ENCODE assay signal across 14 cellular contexts in genomic region chr17:44910231-44911106, GRCh38. TPM values are rescaled to one million over a fixed set of nuclear protein-coding genes. Genes with fewer than 3 reads are reported as not detected.
A peak's percentile ranks its signal among the peaks of the same experiment; 100 is the strongest.
DNase-seq lines count a peak whose midpoint lies in the region; ATAC-seq, FAIRE-seq and TF ChIP-seq lines count a peak whose summit lies in the region.
"Had no signal": no experiment of that assay in that cellular context is flagged by ENCODE, and none has a peak within 500 bp of the region (broad histone marks: within the 10 kb centered on the region; RNA-seq: fewer than 3 reads in every experiment).

No MANE protein-coding gene starts in this region.

- peak overlapping the region in 1 of 3 experiments; percentile 63; a peak in 1 of 6 replicates for H3K4me3 ChIP-seq in HepG2 (replicated peaks in 1 of 3; ENCODE audit: insufficient read depth in 1 of 3, low read depth in 2 of 3, low read length in 3 of 3)
- no peak overlapping the region for H3K4me3 ChIP-seq in right lobe of liver
- no peak overlapping the region for H3K4me3 ChIP-seq in astrocyte (ENCODE audit: insufficient read depth, low read depth, low read length)
- H3K4me3 ChIP-seq in esophagus squamous epithelium: no peak overlapping the region
- H3K4me3 ChIP-seq: lung had no signal

- no peak for TF ChIP-seq RAD21 in HepG2 (CRISPR knock-in tag; IDR thresholded peaks at IDR 0.05)

- FAIRE-seq in HepG2 (lab: Jason Lieb, UNC): no peak
- FAIRE-seq in astrocyte (lab: Jason Lieb, UNC): no peak

- H3K27me3 ChIP-seq in HepG2 (ENCODE audit: control insufficient read depth in 1 of 2, insufficient read depth in 2 of 2, low read length in 2 of 2) (peaks cover 10 to 56% of the 10 kb centered on the region in 2 experiments; a peak in 4 of 5 replicates), right lobe of liver (no peaks in the 10 kb centered on the region), astrocyte (ENCODE audit: insufficient read depth, low read length) (peaks cover 11% of the 10 kb centered on the region), esophagus squamous epithelium (peaks cover 0 to 34% (median 0%) of the 10 kb centered on the region in 4 donors)

- H4K20me1 ChIP-seq in HepG2 (ENCODE audit: insufficient read depth, low read length) (no peaks in the 10 kb centered on the region; the same call in 1 of the 2 replicates), astrocyte (ENCODE audit: insufficient read depth, low read length) (no peaks in the 10 kb centered on the region)

- no peaks in the 10 kb centered on the region for H3K9me3 Mint-ChIP-seq in astrocyte (ENCODE audit: unreplicated experiment)
- H3K9me3 Mint-ChIP-seq: T-cell had no signal

- TF ChIP-seq CTCF in HepG2 (CRISPR knock-in tag; IDR thresholded peaks at IDR 0.05) (no peak), right lobe of liver (IDR thresholded peaks at IDR 0.05) (no peak), astrocyte (IDR thresholded peaks at IDR 0.05; ENCODE audit: insufficient read depth, low read depth, low read length) (no peak), esophagus squamous epithelium (IDR thresholded peaks at IDR 0.05) (no peak)

- TF ChIP-seq EP300 in HepG2 (IDR thresholded peaks at IDR 0.05; ENCODE audit: low read depth in 2 of 2, low read length in 2 of 2) (no peak), HepG2 (CRISPR knock-in tag; IDR thresholded peaks at IDR 0.05; ENCODE audit: borderline replicate concordance) (no peak)

- H3K27ac ChIP-seq in HepG2 (ENCODE audit: extremely low read length, insufficient read depth, low read length): no peak overlapping the region
- no peak overlapping the region for H3K27ac ChIP-seq in right lobe of liver
- peak overlapping the region; percentile 52 for H3K27ac ChIP-seq in astrocyte (ENCODE audit: low read depth, low read length)
- H3K27ac ChIP-seq in esophagus squamous epithelium: no peak overlapping the region
- H3K27ac ChIP-seq: upper lobe of left lung had no signal

- no peak for ATAC-seq in HepG2
- ATAC-seq in right lobe of liver: no peak
- ATAC-seq in GM18907 (IDR thresholded peaks at IDR 0.05; ENCODE audit: unreplicated experiment): no peak

- H3K9ac ChIP-seq in HepG2 (ENCODE audit: insufficient read depth, low read depth, low read length) (no peak overlapping the region), astrocyte (ENCODE audit: low read length) (peak overlapping the region; percentile 42)

- H3K4me2 ChIP-seq in HepG2 (ENCODE audit: low read depth, low read length): peak overlapping the region; percentile 76; the same call in 1 of the 2 replicates
- H3K4me2 ChIP-seq in astrocyte (ENCODE audit: low read length): peak overlapping the region; percentile 73

- peaks cover 33% of the 10 kb centered on the region for H3K27me3 Mint-ChIP-seq in astrocyte (ENCODE audit: low read depth, unreplicated experiment)

- POLR2A ChIA-PET in HepG2 (lab: Yijun Ruan, JAX): interaction anchor here (0.7 to 1.3 kb wide), 4 partner anchors 8 to 140 kb away, joined by 3 to 5 read pairs (median 3); partner anchors contain the start of gene EFTUD2

- no peak overlapping the region for H3K27ac Mint-ChIP-seq in astrocyte (ENCODE audit: unreplicated experiment)
- H3K27ac Mint-ChIP-seq: progenitor cell of endocrine pancreas, T-cell had no signal

- DNase-seq in HepG2 (ENCODE audit: low spot score) (no peak), right lobe of liver (no peak), astrocyte (ENCODE audit: low read depth) (no peak), medulla oblongata (ENCODE audit: extremely low spot score) (peak; percentile 22), iPS-NIHi7 (ENCODE audit: extremely low spot score) (no peak), NCI-H2107 (lab: John Stamatoyannopoulos, UW) (no peak), esophagus squamous epithelium (lab: John Stamatoyannopoulos, UW) (no peak)
- DNase-seq: activated gamma-delta T cell, NCI-H2227 treated with DMSO at 0.1 percent for 48 hours had no signal

- H3K4me1 ChIP-seq in HepG2 (ENCODE audit: insufficient read depth, low read length) (peaks cover 69% of the 10 kb centered on the region), right lobe of liver (peaks cover 0 to 10% (median 4%) of the 10 kb centered on the region in 4 donors), astrocyte (ENCODE audit: insufficient read depth, low read length) (peaks cover 29% of the 10 kb centered on the region), esophagus squamous epithelium (peaks cover 6 to 13% (median 7%) of the 10 kb centered on the region in 3 donors)

- TF ChIP-seq POLR2A in HepG2 (IDR thresholded peaks at IDR 0.05; ENCODE audit: insufficient read depth in 1 of 2, low read depth in 2 of 2, low read length in 2 of 2): no peak
- no peak for TF ChIP-seq POLR2A in right lobe of liver (IDR thresholded peaks at IDR 0.05)
- TF ChIP-seq POLR2A in esophagus squamous epithelium (IDR thresholded peaks at IDR 0.05): no peak

- no peaks in the 10 kb centered on the region for H3K9me3 ChIP-seq in HepG2 (ENCODE audit: low read length)
- no peaks in the 10 kb centered on the region for H3K9me3 ChIP-seq in right lobe of liver
- H3K9me3 ChIP-seq in astrocyte (ENCODE audit: insufficient read depth, low read depth, low read length): no peaks in the 10 kb centered on the region
- H3K9me3 ChIP-seq in esophagus squamous epithelium: no peaks in the 10 kb centered on the region
- H3K9me3 ChIP-seq: upper lobe of left lung had no signal

- peaks cover 27% of the 10 kb centered on the region for H3K4me1 Mint-ChIP-seq in astrocyte (ENCODE audit: low read depth, unreplicated experiment)

- intact Hi-C loops in HepG2 (cut with micrococcal nuclease; ENCODE audit: unreplicated experiment) (no loop called here), right lobe of liver (cut with DNase I) (loop anchor here in 1 of 2 donors (10.0 kb wide), 1 partner anchor 214 kb away; no protein-coding TSS in a partner anchor), esophagus squamous epithelium (cut with DNase I) (no loop called here)

- CTCF ChIA-PET in HepG2 (lab: Yijun Ruan, JAX; ENCODE audit: low intra/inter-chr PET ratio, low total read pairs): interaction anchor here (1.1 to 1.5 kb wide), 3 partner anchors 106 to 111 kb away, joined by 3 to 10 read pairs (median 4); no protein-coding TSS in a partner anchor

- no TSS peak for BruUV-seq in HepG2 (replicated peaks; lab: Mats Ljungman, UMichigan)

- in situ Hi-C loops in HepG2 (cut with HindIII; ENCODE audit: extremely low pct_ligation_motif_present, low pct_unique_long_range_greater_than_20kb): no loop called here

- H3K36me3 Mint-ChIP-seq in astrocyte (ENCODE audit: low read depth, unreplicated experiment): peaks cover 2% of the 10 kb centered on the region
- H3K36me3 Mint-ChIP-seq: T-cell had no signal

- no peaks in the 10 kb centered on the region for H3K36me3 ChIP-seq in HepG2 (replicated peaks in 1 of 2; ENCODE audit: control insufficient read depth in 1 of 2, insufficient read depth in 2 of 2, low read length in 2 of 2)
- H3K36me3 ChIP-seq in right lobe of liver: no peaks in the 10 kb centered on the region
- H3K36me3 ChIP-seq in astrocyte (ENCODE audit: insufficient read depth, low read length): no peaks in the 10 kb centered on the region
- H3K36me3 ChIP-seq in esophagus squamous epithelium: no peaks in the 10 kb centered on the region
- H3K36me3 ChIP-seq: upper lobe of left lung had no signal

- no peaks in the 10 kb centered on the region for H3K79me2 ChIP-seq in HepG2 (ENCODE audit: insufficient read depth, low read length)
- H3K79me2 ChIP-seq in astrocyte (ENCODE audit: insufficient read depth, low read length): no peaks in the 10 kb centered on the region

- H2AFZ ChIP-seq in HepG2 (ENCODE audit: low read length) (no peak overlapping the region), astrocyte (ENCODE audit: low read depth, low read length) (peak overlapping the region; percentile 75)

- H3K4me3 Mint-ChIP-seq in astrocyte (ENCODE audit: unreplicated experiment): no peak overlapping the region

- 50% methylated on average over 13 of the region's 13 CpGs for WGBS in HepG2 (ENCODE audit: low lambda C conversion rate)
- 72% methylated on average over 7 of the region's 13 CpGs for WGBS in right lobe of liver (ENCODE audit: insufficient coverage, low coverage, low lambda C conversion rate, missing lambda C conversion rate)
- 87 to 96% methylated on average over 7 to 10 of the region's 13 CpGs for WGBS in esophagus squamous epithelium, 2 donors

RNA-seq across cellular contexts. Expression of gene GFAP, which starts 4.8 kb away (rescaled TPM):
- total RNA-seq in HepG2 (2016; rRNA removed; fragmentation: Illumina TruSeq; extraction: Trizol): 0.11 and 0.35 TPM in 2 replicates
- 0.20 TPM in 1 of 2 replicates, not detected in the other for total RNA-seq in HepG2 (2016; cell fraction: cytosol; rRNA removed; fragmentation: Illumina TruSeq; extraction: Trizol; ENCODE audit: low read depth)
- 0.50 TPM in 1 of 2 replicates, not detected in the other for total RNA-seq in HepG2 (2016; cell fraction: insoluble cytoplasmic fraction; rRNA removed; fragmentation: Illumina TruSeq; extraction: Trizol)
- total RNA-seq in HepG2 (2016; cell fraction: membrane; rRNA removed; fragmentation: Illumina TruSeq; extraction: Trizol): 0.10 and 0.22 TPM in 2 replicates
- total RNA-seq in HepG2 (2016; cell fraction: nucleus; rRNA removed; fragmentation: Illumina TruSeq; extraction: Trizol): 0.63 TPM in 1 of 2 replicates, not detected in the other
- polyA plus RNA-seq in HepG2 (2011; rRNA removed): 0.16 and 0.29 TPM in 2 replicates
- 0.08 and 0.24 TPM in 2 replicates for polyA plus RNA-seq in HepG2 (2011; cell fraction: cytosol; rRNA removed)
- polyA plus RNA-seq in HepG2 (2011; cell fraction: nucleus; rRNA removed): 0.24 and 0.99 TPM in 2 replicates
- 0.13 TPM in 1 of 2 replicates, not detected in the other for polyA plus RNA-seq in HepG2 (2012)
- 0.18 TPM in 1 of 2 replicates, not detected in the other for polyA plus RNA-seq in HepG2 (2016; cell fraction: cytosol; fragmentation: Illumina TruSeq; extraction: Trizol; ENCODE audit: low read depth)
- polyA plus RNA-seq in HepG2 (2016; cell fraction: insoluble cytoplasmic fraction; fragmentation: Illumina TruSeq; extraction: Trizol; ENCODE audit: low read depth): 0.39 TPM in 1 of 2 replicates, not detected in the other
- polyA plus RNA-seq in HepG2 (2016; cell fraction: membrane; fragmentation: Illumina TruSeq; extraction: Trizol; ENCODE audit: low read depth): 0.11 and 0.38 TPM in 2 replicates
- polyA plus RNA-seq in HepG2 (2016; cell fraction: nucleus; fragmentation: Illumina TruSeq; extraction: Trizol; ENCODE audit: insufficient read depth, low read depth): not detected in 2 replicates
- polyA minus RNA-seq in HepG2 (2011; rRNA and poly(A)+ RNA removed; ENCODE audit: low replicate concordance): 0.78 TPM in 1 of 2 replicates, not detected in the other
- polyA minus RNA-seq in HepG2 (2011; cell fraction: cytosol; rRNA and poly(A)+ RNA removed): not detected in 2 replicates
- not detected in 2 replicates for polyA minus RNA-seq in HepG2 (2011; cell fraction: nucleus; rRNA and poly(A)+ RNA removed)
- total RNA-seq in right lobe of liver: under 1 TPM; 0.18 to 0.50 (median 0.27) TPM
- 0.22 TPM in 1 of 2 replicates, not detected in the other for total RNA-seq in astrocyte
- not detected for total RNA-seq in esophagus squamous epithelium
- total RNA-seq: progenitor cell of endocrine pancreas, T-cell, upper lobe of left lung had no signal

RNA-seq across cellular contexts. Expression of gene EFTUD2, which starts 11.2 kb away (rescaled TPM):
- total RNA-seq in HepG2 (2016; rRNA removed; fragmentation: Illumina TruSeq; extraction: Trizol): 137 and 310 TPM in 2 replicates
- 12.3 and 15.8 TPM in 2 replicates for total RNA-seq in HepG2 (2016; cell fraction: cytosol; rRNA removed; fragmentation: Illumina TruSeq; extraction: Trizol; ENCODE audit: low read depth)
- 133 and 270 TPM in 2 replicates for total RNA-seq in HepG2 (2016; cell fraction: insoluble cytoplasmic fraction; rRNA removed; fragmentation: Illumina TruSeq; extraction: Trizol)
- total RNA-seq in HepG2 (2016; cell fraction: membrane; rRNA removed; fragmentation: Illumina TruSeq; extraction: Trizol): 28.2 and 35.7 TPM in 2 replicates
- total RNA-seq in HepG2 (2016; cell fraction: nucleus; rRNA removed; fragmentation: Illumina TruSeq; extraction: Trizol): 141 TPM in 2 replicates
- 107 and 111 TPM in 2 replicates for polyA plus RNA-seq in HepG2 (2011; rRNA removed)
- 91.0 and 97.8 TPM in 2 replicates for polyA plus RNA-seq in HepG2 (2011; cell fraction: cytosol; rRNA removed)
- polyA plus RNA-seq in HepG2 (2011; cell fraction: nucleus; rRNA removed): 171 and 192 TPM in 2 replicates
- polyA plus RNA-seq in HepG2 (2012): 121 and 137 TPM in 2 replicates
- 6.8 and 7.8 TPM in 2 replicates for polyA plus RNA-seq in HepG2 (2016; cell fraction: cytosol; fragmentation: Illumina TruSeq; extraction: Trizol; ENCODE audit: low read depth)
- polyA plus RNA-seq in HepG2 (2016; cell fraction: insoluble cytoplasmic fraction; fragmentation: Illumina TruSeq; extraction: Trizol; ENCODE audit: low read depth): 145 and 179 TPM in 2 replicates
- 17.0 and 18.1 TPM in 2 replicates for polyA plus RNA-seq in HepG2 (2016; cell fraction: membrane; fragmentation: Illumina TruSeq; extraction: Trizol; ENCODE audit: low read depth)
- 110 and 140 TPM in 2 replicates for polyA plus RNA-seq in HepG2 (2016; cell fraction: nucleus; fragmentation: Illumina TruSeq; extraction: Trizol; ENCODE audit: insufficient read depth, low read depth)
- 364 and 446 TPM in 2 replicates for polyA minus RNA-seq in HepG2 (2011; rRNA and poly(A)+ RNA removed; ENCODE audit: low replicate concordance)
- polyA minus RNA-seq in HepG2 (2011; cell fraction: cytosol; rRNA and poly(A)+ RNA removed): 88.8 and 91.3 TPM in 2 replicates
- polyA minus RNA-seq in HepG2 (2011; cell fraction: nucleus; rRNA and poly(A)+ RNA removed): 191 and 216 TPM in 2 replicates
- 10 to 100 TPM; 29.9 to 42.4 (median 35.1) TPM for total RNA-seq in right lobe of liver
- total RNA-seq in astrocyte: 129 and 133 TPM in 2 replicates
- 10 to 100 TPM; 53.4 to 85.7 (median 59.8) TPM for total RNA-seq in esophagus squamous epithelium

RNA-seq across cellular contexts. Expression of gene KIF18B, which starts 37.1 kb away (rescaled TPM):
- total RNA-seq in HepG2 (2016; rRNA removed; fragmentation: Illumina TruSeq; extraction: Trizol) (14.5 and 15.3 TPM in 2 replicates), right lobe of liver (under 1 TPM; 0.20 to 0.99 (median 0.35) TPM), astrocyte (0.82 and 1.8 TPM in 2 replicates), esophagus squamous epithelium (10 to 100 TPM in 1 of 4 donors, 1 to 10 TPM in 3; 3.3 to 11.1 (median 4.8) TPM)
- total RNA-seq in HepG2 (2016; cell fraction: cytosol; rRNA removed; fragmentation: Illumina TruSeq; extraction: Trizol; ENCODE audit: low read depth): 9.5 and 10.9 TPM in 2 replicates
- 10.5 and 15.3 TPM in 2 replicates for total RNA-seq in HepG2 (2016; cell fraction: insoluble cytoplasmic fraction; rRNA removed; fragmentation: Illumina TruSeq; extraction: Trizol)
- 11.6 and 11.8 TPM in 2 replicates for total RNA-seq in HepG2 (2016; cell fraction: membrane; rRNA removed; fragmentation: Illumina TruSeq; extraction: Trizol)
- 16.1 and 18.1 TPM in 2 replicates for total RNA-seq in HepG2 (2016; cell fraction: nucleus; rRNA removed; fragmentation: Illumina TruSeq; extraction: Trizol)
- polyA plus RNA-seq in HepG2 (2011; rRNA removed): 13.2 and 15.2 TPM in 2 replicates
- polyA plus RNA-seq in HepG2 (2011; cell fraction: cytosol; rRNA removed): 3.7 and 7.3 TPM in 2 replicates
- 33.4 and 44.5 TPM in 2 replicates for polyA plus RNA-seq in HepG2 (2011; cell fraction: nucleus; rRNA removed)
- polyA plus RNA-seq in HepG2 (2012): 4.1 and 7.4 TPM in 2 replicates
- 1.2 and 1.7 TPM in 2 replicates for polyA plus RNA-seq in HepG2 (2016; cell fraction: cytosol; fragmentation: Illumina TruSeq; extraction: Trizol; ENCODE audit: low read depth)
- polyA plus RNA-seq in HepG2 (2016; cell fraction: insoluble cytoplasmic fraction; fragmentation: Illumina TruSeq; extraction: Trizol; ENCODE audit: low read depth): 11.3 and 16.8 TPM in 2 replicates
- 3.7 and 5.4 TPM in 2 replicates for polyA plus RNA-seq in HepG2 (2016; cell fraction: membrane; fragmentation: Illumina TruSeq; extraction: Trizol; ENCODE audit: low read depth)
- 81.4 and 94.7 TPM in 2 replicates for polyA plus RNA-seq in HepG2 (2016; cell fraction: nucleus; fragmentation: Illumina TruSeq; extraction: Trizol; ENCODE audit: insufficient read depth, low read depth)
- 25.0 and 60.4 TPM in 2 replicates for polyA minus RNA-seq in HepG2 (2011; rRNA and poly(A)+ RNA removed; ENCODE audit: low replicate concordance)
- 8.2 and 9.4 TPM in 2 replicates for polyA minus RNA-seq in HepG2 (2011; cell fraction: cytosol; rRNA and poly(A)+ RNA removed)
- 12.9 and 15.5 TPM in 2 replicates for polyA minus RNA-seq in HepG2 (2011; cell fraction: nucleus; rRNA and poly(A)+ RNA removed)

RNA-seq across cellular contexts. Expression of gene C1QL1, which starts 57.6 kb away (rescaled TPM):
- 0.11 TPM in 1 of 2 replicates, not detected in the other for total RNA-seq in HepG2 (2016; rRNA removed; fragmentation: Illumina TruSeq; extraction: Trizol)
- total RNA-seq in HepG2 (2016; cell fraction: cytosol; rRNA removed; fragmentation: Illumina TruSeq; extraction: Trizol; ENCODE audit: low read depth): not detected in 2 replicates
- total RNA-seq in HepG2 (2016; cell fraction: insoluble cytoplasmic fraction; rRNA removed; fragmentation: Illumina TruSeq; extraction: Trizol): not detected in 2 replicates
- total RNA-seq in HepG2 (2016; cell fraction: membrane; rRNA removed; fragmentation: Illumina TruSeq; extraction: Trizol): 0.14 TPM in 1 of 2 replicates, not detected in the other
- not detected in 2 replicates for total RNA-seq in HepG2 (2016; cell fraction: nucleus; rRNA removed; fragmentation: Illumina TruSeq; extraction: Trizol)
- 0.07 and 0.11 TPM in 2 replicates for polyA plus RNA-seq in HepG2 (2011; rRNA removed)
- 0.10 and 0.20 TPM in 2 replicates for polyA plus RNA-seq in HepG2 (2011; cell fraction: cytosol; rRNA removed)
- 0.14 TPM in 1 of 2 replicates, not detected in the other for polyA plus RNA-seq in HepG2 (2011; cell fraction: nucleus; rRNA removed)
- 0.24 TPM in 1 of 2 replicates, not detected in the other for polyA plus RNA-seq in HepG2 (2012)
- polyA plus RNA-seq in HepG2 (2016; cell fraction: cytosol; fragmentation: Illumina TruSeq; extraction: Trizol; ENCODE audit: low read depth): 0.38 and 0.43 TPM in 2 replicates
- polyA plus RNA-seq in HepG2 (2016; cell fraction: insoluble cytoplasmic fraction; fragmentation: Illumina TruSeq; extraction: Trizol; ENCODE audit: low read depth): not detected in 2 replicates
- 0.15 and 0.29 TPM in 2 replicates for polyA plus RNA-seq in HepG2 (2016; cell fraction: membrane; fragmentation: Illumina TruSeq; extraction: Trizol; ENCODE audit: low read depth)
- not detected in 2 replicates for polyA plus RNA-seq in HepG2 (2016; cell fraction: nucleus; fragmentation: Illumina TruSeq; extraction: Trizol; ENCODE audit: insufficient read depth, low read depth)
- polyA minus RNA-seq in HepG2 (2011; rRNA and poly(A)+ RNA removed; ENCODE audit: low replicate concordance): 1.1 TPM in 1 of 2 replicates, not detected in the other
- not detected in 2 replicates for polyA minus RNA-seq in HepG2 (2011; cell fraction: cytosol; rRNA and poly(A)+ RNA removed)
- not detected in 2 replicates for polyA minus RNA-seq in HepG2 (2011; cell fraction: nucleus; rRNA and poly(A)+ RNA removed)
- total RNA-seq in right lobe of liver: under 1 TPM in 4 of 6 experiments, not detected in 2; 0.31 to 0.62 (median 0.38) TPM
- not detected in 2 replicates for total RNA-seq in astrocyte
- total RNA-seq in esophagus squamous epithelium: 1 to 10 TPM in 1 of 4 donors, under 1 TPM in 2, not detected in 1; 0.35 to 2.3 (median 0.70) TPM
- total RNA-seq: T-cell had no signal
